Comparison of ENCODE assay signal across 18 cellular contexts in the genomic region with DNA sequence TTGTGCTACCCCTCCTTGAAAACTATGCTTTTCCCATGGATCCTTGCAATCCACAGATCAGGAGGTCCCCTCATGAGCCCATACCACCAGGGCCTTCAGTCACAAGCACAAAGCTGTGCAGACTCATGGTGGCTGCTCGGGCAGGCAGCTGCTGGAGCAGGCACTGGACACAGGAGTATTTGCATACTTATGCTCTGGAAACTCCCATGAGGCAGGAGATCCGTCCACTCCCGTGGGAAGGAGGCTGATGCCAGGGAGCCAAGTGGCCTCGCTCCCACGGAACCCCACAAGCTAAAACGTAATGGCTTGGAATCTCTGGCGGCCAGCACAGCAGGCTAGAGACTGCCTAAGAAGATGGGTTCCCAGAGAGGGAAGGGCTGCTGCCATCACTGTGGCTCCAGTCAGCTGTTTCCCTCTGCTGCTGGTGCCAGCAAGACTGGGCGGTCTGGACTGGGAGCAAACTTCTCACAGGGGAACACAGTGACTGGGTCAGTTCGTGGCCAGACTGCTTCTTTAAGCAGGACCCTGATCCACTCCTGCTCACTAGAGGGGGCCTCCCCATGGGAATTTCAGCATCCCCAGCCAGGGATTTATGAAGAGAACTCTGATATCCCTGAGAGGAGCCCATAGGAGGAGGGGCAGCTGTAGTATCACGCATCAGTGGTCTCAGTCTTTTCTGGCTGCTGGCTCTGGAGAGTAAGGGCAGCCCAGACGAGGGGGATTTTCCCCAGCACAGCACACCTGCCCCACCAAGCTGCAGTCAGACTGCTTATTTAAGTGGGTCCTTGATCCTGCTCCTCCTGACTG.
DNase-seq lines count a peak whose midpoint lies in the region; ATAC-seq and TF ChIP-seq lines count a peak whose summit lies in the region.
"Had no signal": no experiment of that assay in that cellular context is flagged by ENCODE, and none has a peak within 500 bp of the region (broad histone marks: within the 10 kb centered on the region; RNA-seq: fewer than 3 reads in every experiment).

No MANE protein-coding gene starts in this region.

- ATAC-seq in GM19351 (IDR thresholded peaks at IDR 0.05; ENCODE audit: unreplicated experiment) = no peak
- ATAC-seq: SK-N-SH treated with all-trans-retinoic acid at 6 μM for 48 hours had no signal

- no peak for TF ChIP-seq POLR2A in erythroblast (IDR thresholded peaks at IDR 0.05; ENCODE audit: low read length)

- TF ChIP-seq CTCF in C4-2B (conservative IDR thresholded peaks at IDR 0.05) = no peak

- DNase-seq in NCI-H82 (lab: John Stamatoyannopoulos, UW) (peak; percentile 39), NCI-H82 treated with DMSO at 0.1 percent for 48 hours (lab: John Stamatoyannopoulos, UW; ENCODE audit: unreplicated experiment) (no peak), SK-N-DZ (ENCODE audit: low spot score) (peak; percentile 54), left kidney (ENCODE audit: low read depth, low spot score) (peak; percentile 21), mucosa of gallbladder (ENCODE audit: low spot score) (no peak), erythroblast (lab: John Stamatoyannopoulos, UW) (no peak)
- DNase-seq: AML-193, H7, Kasumi-1, NCI-H1694, NCI-H2081 treated with DMSO at 0.1 percent for 48 hours, NCI-H2227 treated with DMSO at 0.1 percent for 48 hours, NCI-H510A, SHP77 treated with DMSO at 0.1 percent for 48 hours had no signal

- peak overlapping the region; percentile 90 for H3K27ac ChIP-seq in C4-2B
- H3K27ac ChIP-seq: RWPE1 had no signal

Comparison
In these comparisons a context has a peak if more than half of its experiments do, and no peak if none do; other contexts are left out.
1. DNase-seq: peak in NCI-H82 (single experiment), SK-N-DZ (single experiment) and left kidney (single experiment); none in NCI-H82 treated with DMSO at 0.1 percent for 48 hours (single experiment), mucosa of gallbladder (single experiment) and erythroblast (0 of 2).